ENCODE assay signal across 2 cellular contexts in the genomic region with DNA sequence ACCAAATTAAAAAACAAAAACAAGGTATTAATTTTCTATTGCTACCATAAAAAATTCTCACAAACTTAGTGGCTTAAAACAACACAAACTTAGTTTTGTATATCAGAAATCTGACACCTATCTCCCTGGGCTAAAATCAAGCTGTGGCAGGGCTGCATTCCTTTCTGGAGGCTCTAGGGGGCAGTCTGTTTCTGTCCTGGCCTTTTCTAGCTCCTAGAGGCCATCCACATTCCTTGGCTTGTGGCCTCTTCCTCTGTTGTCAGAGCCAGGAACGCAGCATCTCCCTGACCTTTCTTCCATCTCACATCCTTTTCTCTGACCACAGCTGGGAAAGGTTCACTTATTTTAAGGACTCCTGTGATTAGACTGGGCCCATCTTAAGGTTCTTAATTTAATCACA.
TF ChIP-seq lines count a peak whose summit lies in the region.

No MANE protein-coding gene starts in this region.

TF ChIP-seq in SK-N-SH, 30 proteins besides CTCF, POLR2A, EP300 and RAD21 (continued from another document):
- no peak for TF ChIP-seq MAX (IDR thresholded peaks at IDR 0.05; ENCODE audit: low read depth)
- no peak for TF ChIP-seq NFIC (IDR thresholded peaks at IDR 0.05; ENCODE audit: borderline replicate concordance)
- TF ChIP-seq USF1 (IDR thresholded peaks at IDR 0.05; ENCODE audit: borderline replicate concordance, low read depth), result no peak

TF ChIP-seq in SK-N-SH treated with all-trans-retinoic acid at 6 μM for 48 hours, 23 proteins besides CTCF, POLR2A, EP300 and RAD21 (continued from another document):
- TF ChIP-seq, protein P1, sequence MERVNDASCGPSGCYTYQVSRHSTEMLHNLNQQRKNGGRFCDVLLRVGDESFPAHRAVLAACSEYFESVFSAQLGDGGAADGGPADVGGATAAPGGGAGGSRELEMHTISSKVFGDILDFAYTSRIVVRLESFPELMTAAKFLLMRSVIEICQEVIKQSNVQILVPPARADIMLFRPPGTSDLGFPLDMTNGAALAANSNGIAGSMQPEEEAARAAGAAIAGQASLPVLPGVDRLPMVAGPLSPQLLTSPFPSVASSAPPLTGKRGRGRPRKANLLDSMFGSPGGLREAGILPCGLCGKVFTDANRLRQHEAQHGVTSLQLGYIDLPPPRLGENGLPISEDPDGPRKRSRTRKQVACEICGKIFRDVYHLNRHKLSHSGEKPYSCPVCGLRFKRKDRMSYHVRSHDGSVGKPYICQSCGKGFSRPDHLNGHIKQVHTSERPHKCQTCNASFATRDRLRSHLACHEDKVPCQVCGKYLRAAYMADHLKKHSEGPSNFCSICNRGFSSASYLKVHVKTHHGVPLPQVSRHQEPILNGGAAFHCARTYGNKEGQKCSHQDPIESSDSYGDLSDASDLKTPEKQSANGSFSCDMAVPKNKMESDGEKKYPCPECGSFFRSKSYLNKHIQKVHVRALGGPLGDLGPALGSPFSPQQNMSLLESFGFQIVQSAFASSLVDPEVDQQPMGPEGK (CRISPR knock-in tag; IDR thresholded peaks at IDR 0.05; ENCODE audit: borderline replicate concordance), result no peak
- TF ChIP-seq ISL1 (CRISPR knock-in tag; IDR thresholded peaks at IDR 0.05) (no peak), RARB (CRISPR knock-in tag; IDR thresholded peaks at IDR 0.05) (no peak), OSR1 (CRISPR knock-in tag; IDR thresholded peaks at IDR 0.05) (no peak), ZNF565 (CRISPR knock-in tag; conservative IDR thresholded peaks at IDR 0.05; ENCODE audit: low read depth) (no peak), ZNF8 (CRISPR knock-in tag; IDR thresholded peaks at IDR 0.05) (no peak), POU6F1 (CRISPR knock-in tag; IDR thresholded peaks at IDR 0.05; ENCODE audit: borderline replicate concordance, low read depth) (no peak), TSHZ2 (CRISPR knock-in tag; IDR thresholded peaks at IDR 0.05) (no peak)
